Comparison of ENCODE assay signal across 10 cellular contexts in genomic region chr5:178006181-178007132, GRCh38. TPM values are rescaled to one million over a fixed set of nuclear protein-coding genes. Genes with fewer than 3 reads are reported as not detected.
A peak's percentile ranks its signal among the peaks of the same experiment; 100 is the strongest.
DNase-seq lines count a peak whose midpoint lies in the region; ATAC-seq and TF ChIP-seq lines count a peak whose summit lies in the region.
"Not testable (repeated sequence)": the region's sequence is repeated elsewhere in the genome, so short reads cannot be mapped to it uniquely, and the experiment has no call there.
"Had no signal": no experiment of that assay in that cellular context is flagged by ENCODE, and none has a peak within 500 bp of the region (broad histone marks: within the 10 kb centered on the region; RNA-seq: fewer than 3 reads in every experiment).

No MANE protein-coding gene starts in this region.

- H3K9me3 Mint-ChIP-seq in stimulated activated naive CD8-positive, alpha-beta T cell treated with anti-CD3 and anti-CD28 coated beads, Interleukin-15, Interleukin-2, amounts not matched to agents 100 ng/mL and 50 ng/mL, for 24 hours: not testable (repeated sequence)

- not testable (repeated sequence) for H3K27ac ChIP-seq in lower lobe of right lung

- TF ChIP-seq CTCF in lower lobe of right lung (IDR thresholded peaks at IDR 0.05): not testable (repeated sequence)

- H3K27me3 ChIP-seq in lower lobe of right lung (ENCODE audit: low read depth): not testable (repeated sequence)

- not testable (repeated sequence) for H3K4me3 ChIP-seq in lower lobe of right lung

- H3K36me3 Mint-ChIP-seq in stimulated activated naive CD8-positive, alpha-beta T cell treated with anti-CD3 and anti-CD28 coated beads, Interleukin-15, Interleukin-2, amounts not matched to agents 100 ng/mL and 50 ng/mL, for 24 hours (ENCODE audit: low read depth): not testable (repeated sequence)

- H3K27me3 Mint-ChIP-seq in stimulated activated naive CD8-positive, alpha-beta T cell treated with anti-CD3 and anti-CD28 coated beads, Interleukin-15, Interleukin-2, amounts not matched to agents 100 ng/mL and 50 ng/mL, for 24 hours: peaks cover 16% of the 10 kb centered on the region

- in situ Hi-C loops in G401 (cut with HindIII; ENCODE audit: low sequenced_read_pairs): not testable (repeated sequence)

- H3K36me3 ChIP-seq in lower lobe of right lung: not testable (repeated sequence)

- peak; percentile 43 for DNase-seq in G401 (ENCODE audit: low spot score)
- DNase-seq in activated CD4-positive, alpha-beta T cell treated with anti-CD3 and anti-CD28 coated beads, Interleukin-2, amount 50 U/mL, for 48 hours: peak; percentile 74 to 83
- DNase-seq in activated gamma-delta T cell treated with anti-CD3 and anti-CD28 coated beads, Interleukin-2, amount 50 U/mL, for 16 hours (ENCODE audit: low read depth): peak; percentile 36
- DNase-seq in effector CD4-positive, alpha-beta T cell: peak; percentile 28
- not testable (repeated sequence) for DNase-seq in lower lobe of right lung
- peak; percentile 12 to 48 (median 24) for DNase-seq in stimulated activated CD4-positive, alpha-beta T cell treated with anti-CD3 and anti-CD28 coated beads, Interleukin-1b, Interleukin-23, amount 100 ng/mL, for 24 hours (ENCODE audit: low read depth in 4 of 4, low spot score in 1 of 4)

- intact Hi-C loops in lower lobe of right lung (cut with DNase I): not testable (repeated sequence)

- H3K4me3 Mint-ChIP-seq in stimulated activated naive CD8-positive, alpha-beta T cell treated with anti-CD3 and anti-CD28 coated beads, Interleukin-15, Interleukin-2, amounts not matched to agents 100 ng/mL and 50 ng/mL, for 24 hours: peak overlapping the region; percentile 86

- not testable (repeated sequence) for H3K4me1 ChIP-seq in lower lobe of right lung

- peak; percentile 47 for ATAC-seq in HG03442 (IDR thresholded peaks at IDR 0.05; ENCODE audit: unreplicated experiment)
- peak; percentile 73 to 96 for ATAC-seq in lower lobe of right lung

- not testable (repeated sequence) for H3K9me3 ChIP-seq in lower lobe of right lung

- H3K4me1 Mint-ChIP-seq in stimulated activated naive CD8-positive, alpha-beta T cell treated with anti-CD3 and anti-CD28 coated beads, Interleukin-15, Interleukin-2, amounts not matched to agents 100 ng/mL and 50 ng/mL, for 24 hours (ENCODE audit: low read depth): not testable (repeated sequence)

- H3K27ac Mint-ChIP-seq in stimulated activated naive CD8-positive, alpha-beta T cell treated with anti-CD3 and anti-CD28 coated beads, Interleukin-15, Interleukin-2, amounts not matched to agents 100 ng/mL and 50 ng/mL, for 24 hours: peak overlapping the region; percentile 98

RNA-seq across cellular contexts. Expression of gene PROP1, which starts 10.4 kb away (rescaled TPM):
- total RNA-seq in G401 (2014; rRNA removed; shearing (Covaris generic)): not detected in 2 replicates
- not detected for total RNA-seq in lower lobe of right lung
- total RNA-seq: dermis microvascular lymphatic vessel endothelial cell, tibial nerve had no signal
